22 cellular contexts compared by ENCODE assay signal in genomic region chr6:51472745-51473483, GRCh38.
DNase-seq lines count a peak whose midpoint lies in the region; ATAC-seq and TF ChIP-seq lines count a peak whose summit lies in the region.
"Had no signal": no experiment of that assay in that cellular context is flagged by ENCODE, and none has a peak within 500 bp of the region (broad histone marks: within the 10 kb centered on the region; RNA-seq: fewer than 3 reads in every experiment).

No MANE protein-coding gene starts in this region.

- peak overlapping the region; percentile 88 for H3K27ac ChIP-seq in 22Rv1
- H3K27ac ChIP-seq: neutrophil, right lobe of liver, vagina had no signal

- H3K36me3 Mint-ChIP-seq in activated T-cell treated with anti-CD3 and anti-CD28 coated beads, Interleukin-2, amount 50 U/mL, for 4 hours (ENCODE audit: insufficient read depth) = no peaks in the 10 kb centered on the region
- H3K36me3 Mint-ChIP-seq: activated naive CD8-positive, alpha-beta T cell treated with anti-CD3 and anti-CD28 coated beads for 36 hours; brain; CD4-positive, CD25-positive, alpha-beta regulatory T cell; T-cell had no signal

- DNase-seq in SW480 (ENCODE audit: low spot score) = peak; percentile 7
- DNase-seq in iPS-NIHi7 (ENCODE audit: extremely low spot score) = peak; percentile 41
- DNase-seq in retina = no peak
- no peak for DNase-seq in activated T-cell treated with anti-CD3 and anti-CD28 coated beads, Interleukin-2, amount 50 U/mL, for 4 hours
- no peak for DNase-seq in SHP77 (lab: John Stamatoyannopoulos, UW)
- DNase-seq: ACHN; activated CD8-positive, alpha-beta T cell treated with anti-CD3 and anti-CD28 coated beads for 36 hours; activated naive CD8-positive, alpha-beta T cell treated with anti-CD3 and anti-CD28 coated beads for 36 hours; CD4-positive, CD25-positive, alpha-beta regulatory T cell; DND-41; esophagus squamous epithelium; head of caudate nucleus; kidney glomerular epithelial cell; right lobe of liver; stimulated activated naive CD8-positive, alpha-beta T cell treated with anti-CD3 and anti-CD28 coated beads, Interleukin-15, amount 100 ng/mL, for 72 hours; T-cell had no signal

- no peaks in the 10 kb centered on the region for H3K27me3 Mint-ChIP-seq in activated T-cell treated with anti-CD3 and anti-CD28 coated beads, Interleukin-2, amount 50 U/mL, for 4 hours (ENCODE audit: low read depth)
- H3K27me3 Mint-ChIP-seq: activated CD8-positive, alpha-beta T cell treated with anti-CD3 and anti-CD28 coated beads for 36 hours; activated naive CD8-positive, alpha-beta T cell treated with anti-CD3 and anti-CD28 coated beads for 36 hours; CD4-positive, CD25-positive, alpha-beta regulatory T cell; stimulated activated naive CD8-positive, alpha-beta T cell treated with anti-CD3 and anti-CD28 coated beads, Interleukin-15, amount 100 ng/mL, for 72 hours; T-cell had no signal

- no peak overlapping the region for H3K4me3 Mint-ChIP-seq in activated T-cell treated with anti-CD3 and anti-CD28 coated beads, Interleukin-2, amount 50 U/mL, for 4 hours
- H3K4me3 Mint-ChIP-seq: activated CD8-positive, alpha-beta T cell treated with anti-CD3 and anti-CD28 coated beads for 36 hours; activated naive CD8-positive, alpha-beta T cell treated with anti-CD3 and anti-CD28 coated beads for 36 hours; brain; CD4-positive, CD25-positive, alpha-beta regulatory T cell; stimulated activated naive CD8-positive, alpha-beta T cell treated with anti-CD3 and anti-CD28 coated beads, Interleukin-15, amount 100 ng/mL, for 72 hours; T-cell had no signal

- ATAC-seq in HG02870 (IDR thresholded peaks at IDR 0.05; ENCODE audit: unreplicated experiment) (peak; percentile 44), HG03520 (IDR thresholded peaks at IDR 0.05; ENCODE audit: unreplicated experiment) (no peak)
- ATAC-seq in activated T-cell treated with anti-CD3 and anti-CD28 coated beads, Interleukin-2, amount 50 U/mL, for 4 hours = no peak
- ATAC-seq: activated CD8-positive, alpha-beta T cell treated with anti-CD3 and anti-CD28 coated beads for 36 hours; right lobe of liver; stimulated activated naive CD8-positive, alpha-beta T cell treated with anti-CD3 and anti-CD28 coated beads, Interleukin-15, amount 100 ng/mL, for 72 hours; T-cell had no signal

- peaks cover 6% of the 10 kb centered on the region for H3K9me3 Mint-ChIP-seq in activated T-cell treated with anti-CD3 and anti-CD28 coated beads, Interleukin-2, amount 50 U/mL, for 4 hours
- H3K9me3 Mint-ChIP-seq: activated CD8-positive, alpha-beta T cell treated with anti-CD3 and anti-CD28 coated beads for 36 hours; activated naive CD8-positive, alpha-beta T cell treated with anti-CD3 and anti-CD28 coated beads for 36 hours had no signal

- no peaks in the 10 kb centered on the region for H3K4me1 Mint-ChIP-seq in activated T-cell treated with anti-CD3 and anti-CD28 coated beads, Interleukin-2, amount 50 U/mL, for 4 hours (ENCODE audit: low read depth)
- H3K4me1 Mint-ChIP-seq: activated naive CD8-positive, alpha-beta T cell treated with anti-CD3 and anti-CD28 coated beads for 36 hours; CD4-positive, CD25-positive, alpha-beta regulatory T cell; stimulated activated naive CD8-positive, alpha-beta T cell treated with anti-CD3 and anti-CD28 coated beads, Interleukin-15, amount 100 ng/mL, for 72 hours; T-cell had no signal

- no peak for TF ChIP-seq CTCF in 22Rv1 (IDR thresholded peaks at IDR 0.05)

Comparison
In these comparisons a context has a peak if more than half of its experiments do, and no peak if none do; other contexts are left out.
1. DNase-seq: peak in SW480 (single experiment) and iPS-NIHi7 (single experiment); none in retina (single experiment), activated T-cell treated with anti-CD3 and anti-CD28 coated beads, Interleukin-2, amount 50 U/mL, for 4 hours (single experiment) and SHP77 (0 of 2).